ENCODE assay signal across 10 cellular contexts in genomic region chr15:36831125-36831914, GRCh38.
DNase-seq lines count a peak whose midpoint lies in the region; ATAC-seq lines count a peak whose summit lies in the region.
"Had no signal": no experiment of that assay in that cellular context is flagged by ENCODE, and none has a peak within 500 bp of the region (broad histone marks: within the 10 kb centered on the region; RNA-seq: fewer than 3 reads in every experiment).

No MANE protein-coding gene starts in this region.

- no peaks in the 10 kb centered on the region for H3K36me3 ChIP-seq in skeletal muscle satellite cell (ENCODE audit: insufficient read depth, low read length)

- H3K4me3 ChIP-seq in skeletal muscle satellite cell (ENCODE audit: low read length) (no peak overlapping the region), right cardiac atrium (ENCODE audit: low read length) (no peak overlapping the region)

- H3K9me3 ChIP-seq in skeletal muscle satellite cell (replicated peaks; ENCODE audit: low read length) (no peaks in the 10 kb centered on the region), right cardiac atrium (ENCODE audit: control insufficient read depth, low read length) (no peaks in the 10 kb centered on the region)

- H3K4me3 Mint-ChIP-seq in T-cell = no peak overlapping the region
- H3K4me3 Mint-ChIP-seq in natural killer cell treated with Interleukin-12 subunit alpha and Interleukin-12 subunit beta and Interleukin-15 and Interleukin-18, amount 100 ng/mL, for 72 hours = no peak overlapping the region
- H3K4me3 Mint-ChIP-seq: brain; T-helper 1 cell treated with Interleukin-12 subunit alpha and Interleukin-12 subunit beta and Interleukin-4 antibody, amounts not matched to agents 30 μg/mL and 1 μg/mL, for 36 hours had no signal

- no peaks in the 10 kb centered on the region for H3K4me1 Mint-ChIP-seq in T-cell
- H3K4me1 Mint-ChIP-seq in natural killer cell treated with Interleukin-12 subunit alpha and Interleukin-12 subunit beta and Interleukin-15 and Interleukin-18, amount 100 ng/mL, for 72 hours (ENCODE audit: low read depth in 2 of 2) = no peaks in the 10 kb centered on the region

- no peak overlapping the region for H3K9ac ChIP-seq in skeletal muscle satellite cell (ENCODE audit: low read depth, low read length)

- H3K27ac Mint-ChIP-seq in T-cell = no peak overlapping the region
- no peak overlapping the region for H3K27ac Mint-ChIP-seq in natural killer cell treated with Interleukin-12 subunit alpha and Interleukin-12 subunit beta and Interleukin-15 and Interleukin-18, amount 100 ng/mL, for 72 hours
- H3K27ac Mint-ChIP-seq: T-helper 1 cell treated with Interleukin-12 subunit alpha and Interleukin-12 subunit beta and Interleukin-4 antibody, amounts not matched to agents 30 μg/mL and 1 μg/mL, for 36 hours had no signal

- intact Hi-C loops in right cardiac atrium (cut with DNase I) = no loop called here

- H3K27me3 ChIP-seq in skeletal muscle satellite cell (ENCODE audit: control insufficient read depth, insufficient read depth, low read length) (no peaks in the 10 kb centered on the region), right cardiac atrium (ENCODE audit: control insufficient read depth, insufficient read depth) (no peaks in the 10 kb centered on the region)

- H3K36me3 Mint-ChIP-seq in T-cell = no peaks in the 10 kb centered on the region
- H3K36me3 Mint-ChIP-seq in natural killer cell treated with Interleukin-12 subunit alpha and Interleukin-12 subunit beta and Interleukin-15 and Interleukin-18, amount 100 ng/mL, for 72 hours = no peaks in the 10 kb centered on the region

- ATAC-seq in GM19023 (IDR thresholded peaks at IDR 0.05; ENCODE audit: unreplicated experiment) = peak; percentile 98
- peak; percentile 97 for ATAC-seq in HG02798 (IDR thresholded peaks at IDR 0.05; ENCODE audit: poor library complexity, unreplicated experiment)
- no peak for ATAC-seq in T-cell (replicated peaks in 1 of 4)
- ATAC-seq in natural killer cell treated with Interleukin-12 subunit alpha and Interleukin-12 subunit beta and Interleukin-15 and Interleukin-18, amount 100 ng/mL, for 72 hours = no peak
- ATAC-seq in right cardiac atrium = no peak

- no peaks in the 10 kb centered on the region for H3K9me3 Mint-ChIP-seq in T-cell
- peaks cover 2% of the 10 kb centered on the region for H3K9me3 Mint-ChIP-seq in natural killer cell treated with Interleukin-12 subunit alpha and Interleukin-12 subunit beta and Interleukin-15 and Interleukin-18, amount 100 ng/mL, for 72 hours

- H3K4me2 ChIP-seq in skeletal muscle satellite cell (ENCODE audit: low read length) = peak overlapping the region; percentile 45

- CTCF ChIA-PET in T-cell (lab: Charles Lee) = no interaction called here

- no peak overlapping the region for H3K27ac ChIP-seq in right cardiac atrium (ENCODE audit: low read length)

- peaks cover 2 to 6% of the 10 kb centered on the region in 2 donors for H3K27me3 Mint-ChIP-seq in T-cell
- peaks cover 0 to 14% of the 10 kb centered on the region in 2 donors for H3K27me3 Mint-ChIP-seq in natural killer cell treated with Interleukin-12 subunit alpha and Interleukin-12 subunit beta and Interleukin-15 and Interleukin-18, amount 100 ng/mL, for 72 hours

- H3K4me1 ChIP-seq in skeletal muscle satellite cell (ENCODE audit: control insufficient read depth, insufficient read depth, low read length) (peaks cover 15% of the 10 kb centered on the region), right cardiac atrium (ENCODE audit: control insufficient read depth, insufficient read depth, low read length) (no peaks in the 10 kb centered on the region)

- POLR2A ChIA-PET in T-cell (lab: Charles Lee) = interaction anchor here in 1 of 2 donors (0.7 kb wide), 1 partner anchor 9 kb away, joined by 4 read pairs; no protein-coding TSS in a partner anchor

- WGBS in right cardiac atrium = 83% methylated on average over 2 of the region's 2 CpGs

- peak; percentile 58 for DNase-seq in NCI-H69 (lab: John Stamatoyannopoulos, UW)
- DNase-seq in T-cell = no peak
- no peak for DNase-seq in natural killer cell treated with Interleukin-12 subunit alpha and Interleukin-12 subunit beta and Interleukin-15 and Interleukin-18, amount 100 ng/mL, for 72 hours (ENCODE audit: low spot score)
- DNase-seq in right cardiac atrium = no peak
- no peak for DNase-seq in amygdala (lab: John Stamatoyannopoulos, UW)

Comparison
In these comparisons a context has a peak if more than half of its experiments do, and no peak if none do; other contexts are left out.
1. ATAC-seq: peak in GM19023 (single experiment) and HG02798 (single experiment); none in T-cell (0 of 4), natural killer cell treated with Interleukin-12 subunit alpha and Interleukin-12 subunit beta and Interleukin-15 and Interleukin-18, amount 100 ng/mL, for 72 hours (0 of 2) and right cardiac atrium (0 of 2).